17 cellular contexts compared by ENCODE assay signal in genomic region chr10:126082067-126082466, GRCh38.
A peak's percentile ranks its signal among the peaks of the same experiment; 100 is the strongest.
DNase-seq lines count a peak whose midpoint lies in the region; ATAC-seq and TF ChIP-seq lines count a peak whose summit lies in the region.
"Had no signal": no experiment of that assay in that cellular context is flagged by ENCODE, and none has a peak within 500 bp of the region (broad histone marks: within the 10 kb centered on the region; RNA-seq: fewer than 3 reads in every experiment).

No MANE protein-coding gene starts in this region.

- H3K27me3 Mint-ChIP-seq in chondrocyte (ENCODE audit: low read depth): no peaks in the 10 kb centered on the region
- H3K27me3 Mint-ChIP-seq: CD4-positive, CD25-positive, alpha-beta regulatory T cell had no signal

- TF ChIP-seq RAD21 in SK-N-SH (IDR thresholded peaks at IDR 0.05; ENCODE audit: low read length): no peak

- no peak for TF ChIP-seq EP300 in SK-N-SH (IDR thresholded peaks at IDR 0.05; ENCODE audit: borderline replicate concordance in 1 of 2, low read depth in 1 of 2, low read length in 1 of 2)

- peak overlapping the region; percentile 96 for H3K27ac Mint-ChIP-seq in chondrocyte (ENCODE audit: unreplicated experiment)
- H3K27ac Mint-ChIP-seq: B cell; CD4-positive, CD25-positive, alpha-beta regulatory T cell had no signal

- H2BK15ac ChIP-seq in mesendoderm (replicated peaks; ENCODE audit: low read depth): no peak overlapping the region

- TF ChIP-seq CTCF in SK-N-SH (IDR thresholded peaks at IDR 0.05) (no peak), chondrocyte (IDR thresholded peaks at IDR 0.05) (no peak)

- H3K9ac ChIP-seq in SK-N-SH: no peak overlapping the region
- H3K9ac ChIP-seq in mesendoderm (ENCODE audit: low read length): no peak overlapping the region

- H3K4me3 ChIP-seq in SK-N-SH (ENCODE audit: low read depth in 2 of 2, low read length in 1 of 2) (no peak overlapping the region), mesendoderm (ENCODE audit: low read length) (no peak overlapping the region)

- H3K4me1 ChIP-seq in SK-N-SH (ENCODE audit: control insufficient read depth in 1 of 2, insufficient read depth in 2 of 2, low read depth in 1 of 2, low read length in 1 of 2): peaks cover 3 to 7% of the 10 kb centered on the region in 2 experiments; a peak in 2 of 4 replicates
- no peaks in the 10 kb centered on the region for H3K4me1 ChIP-seq in mesendoderm (ENCODE audit: control insufficient read depth, low read depth, low read length)

- H3K27ac ChIP-seq in SK-N-SH (ENCODE audit: low read depth in 2 of 2, low read length in 1 of 2): no peak overlapping the region
- H3K27ac ChIP-seq in mesendoderm (ENCODE audit: low read depth, low read length): no peak overlapping the region
- H3K27ac ChIP-seq: 22Rv1 had no signal

- H3K79me2 ChIP-seq in SK-N-SH (ENCODE audit: insufficient read depth): no peaks in the 10 kb centered on the region
- H3K79me2 ChIP-seq in mesendoderm (ENCODE audit: control insufficient read depth, insufficient read depth, low read length): no peaks in the 10 kb centered on the region

- H3K36me3 Mint-ChIP-seq in chondrocyte (ENCODE audit: low read depth): peaks cover 13% of the 10 kb centered on the region
- H3K36me3 Mint-ChIP-seq: CD4-positive, CD25-positive, alpha-beta regulatory T cell had no signal

- CTCF ChIA-PET in SK-N-SH (lab: Yijun Ruan, JAX): interaction anchor here (1.3 kb wide), 1 partner anchor 422 kb away, joined by 3 read pairs; no protein-coding TSS in a partner anchor

- no peaks in the 10 kb centered on the region for H3K27me3 ChIP-seq in SK-N-SH (ENCODE audit: insufficient read depth)
- no peaks in the 10 kb centered on the region for H3K27me3 ChIP-seq in mesendoderm (ENCODE audit: insufficient read depth, low read length, poor library complexity)

- no peak overlapping the region for H4K5ac ChIP-seq in mesendoderm (ENCODE audit: low read length)

- H3K9me3 Mint-ChIP-seq in chondrocyte (ENCODE audit: low read depth): peaks cover 3% of the 10 kb centered on the region

- H2AK5ac ChIP-seq in mesendoderm (ENCODE audit: low read length): no peak overlapping the region

- H3K9me3 ChIP-seq in SK-N-SH: no peaks in the 10 kb centered on the region

- peaks cover 36% of the 10 kb centered on the region for H3K4me1 Mint-ChIP-seq in chondrocyte (ENCODE audit: low read depth)
- H3K4me1 Mint-ChIP-seq: B cell had no signal

- no peak overlapping the region for H3K23ac ChIP-seq in mesendoderm (ENCODE audit: low read length)

- H3K56ac ChIP-seq in mesendoderm (ENCODE audit: low read length): peak overlapping the region; percentile 28

- H3K9me2 ChIP-seq in SK-N-SH: no peaks in the 10 kb centered on the region

- no peak overlapping the region for H3K4ac ChIP-seq in mesendoderm (ENCODE audit: low read depth, low read length)

- WGBS in SK-N-SH (ENCODE audit: low lambda C conversion rate): 95% methylated on average over 10 of the region's 10 CpGs
- no CpG with 5 or more reads among the region's 10 CpGs for WGBS in mesendoderm (ENCODE audit: extremely low coverage, insufficient coverage, low lambda C conversion rate)

- no peak overlapping the region for H4K8ac ChIP-seq in mesendoderm (ENCODE audit: low read depth, low read length)

- no peak overlapping the region for H2BK5ac ChIP-seq in mesendoderm (ENCODE audit: low read length)

- H4K20me1 ChIP-seq in SK-N-SH (ENCODE audit: insufficient read depth): no peaks in the 10 kb centered on the region

- peaks cover 10% of the 10 kb centered on the region for H3F3A ChIP-seq in SK-N-SH (replicated peaks; ENCODE audit: insufficient read depth)

- H3K36me3 ChIP-seq in SK-N-SH (replicated peaks in 1 of 2; ENCODE audit: control insufficient read depth in 1 of 2, insufficient read depth in 2 of 2, low read length in 1 of 2) (no peaks in the 10 kb centered on the region), mesendoderm (ENCODE audit: control insufficient read depth, insufficient read depth, low read length) (no peaks in the 10 kb centered on the region)

- no peak for DNase-seq in SK-N-SH
- no peak for DNase-seq in chondrocyte (ENCODE audit: low spot score)
- DNase-seq in mesendoderm: no peak
- peak; percentile 15 for DNase-seq in superior temporal gyrus (ENCODE audit: extremely low spot score)
- no peak for DNase-seq in NCI-H1694 (lab: John Stamatoyannopoulos, UW)
- DNase-seq: CD4-positive, CD25-positive, alpha-beta regulatory T cell; IMR-90; Karpas-422; NCI-H1105 treated with DMSO at 0.1 percent for 48 hours; NCI-H187; NCI-H526 treated with DMSO at 0.1 percent for 48 hours; SIG-M5 had no signal

- H3K18ac ChIP-seq in mesendoderm (ENCODE audit: low read length): no peak overlapping the region

- POLR2A ChIA-PET in SK-N-SH (lab: Yijun Ruan, JAX): no interaction called here

- H3K4me2 ChIP-seq in SK-N-SH (0 out of 2 replicates have a peak overlapping the region, but pooled peaks have one; percentile 66), mesendoderm (ENCODE audit: low read length) (no peak overlapping the region)

- no peaks in the 10 kb centered on the region for H3K79me1 ChIP-seq in mesendoderm (ENCODE audit: low read length)

- ATAC-seq in SK-N-SH treated with all-trans-retinoic acid at 6 μM for 48 hours (no peak), HG03521 (IDR thresholded peaks at IDR 0.05; ENCODE audit: unreplicated experiment) (no peak), HG03175 (IDR thresholded peaks at IDR 0.05; ENCODE audit: unreplicated experiment) (no peak)

- no peak overlapping the region for H3K4me3 Mint-ChIP-seq in chondrocyte (ENCODE audit: unreplicated experiment)
- H3K4me3 Mint-ChIP-seq: B cell; CD4-positive, CD25-positive, alpha-beta regulatory T cell had no signal

- H2AFZ ChIP-seq in SK-N-SH (ENCODE audit: low read depth): peak overlapping the region; percentile 73; the same call in 1 of the 2 replicates

- no peak overlapping the region for H2BK120ac ChIP-seq in mesendoderm (ENCODE audit: low read depth, low read length)

TF ChIP-seq in SK-N-SH, 30 proteins besides CTCF, POLR2A, EP300 and RAD21 (continues in another document):
- no peak for TF ChIP-seq TCF12 (IDR thresholded peaks at IDR 0.05)
- no peak for TF ChIP-seq RCOR1 (IDR thresholded peaks at IDR 0.05; ENCODE audit: low read length)
- no peak for TF ChIP-seq RXRA (IDR thresholded peaks at IDR 0.05; ENCODE audit: borderline replicate concordance, low read depth)
- no peak for TF ChIP-seq YY1 (IDR thresholded peaks at IDR 0.05; ENCODE audit: low read depth)
- TF ChIP-seq, protein P1, sequence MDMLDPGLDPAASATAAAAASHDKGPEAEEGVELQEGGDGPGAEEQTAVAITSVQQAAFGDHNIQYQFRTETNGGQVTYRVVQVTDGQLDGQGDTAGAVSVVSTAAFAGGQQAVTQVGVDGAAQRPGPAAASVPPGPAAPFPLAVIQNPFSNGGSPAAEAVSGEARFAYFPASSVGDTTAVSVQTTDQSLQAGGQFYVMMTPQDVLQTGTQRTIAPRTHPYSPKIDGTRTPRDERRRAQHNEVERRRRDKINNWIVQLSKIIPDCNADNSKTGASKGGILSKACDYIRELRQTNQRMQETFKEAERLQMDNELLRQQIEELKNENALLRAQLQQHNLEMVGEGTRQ (IDR thresholded peaks at IDR 0.05; ENCODE audit: borderline replicate concordance, low read depth, low read length): no peak
- TF ChIP-seq, protein P2, sequence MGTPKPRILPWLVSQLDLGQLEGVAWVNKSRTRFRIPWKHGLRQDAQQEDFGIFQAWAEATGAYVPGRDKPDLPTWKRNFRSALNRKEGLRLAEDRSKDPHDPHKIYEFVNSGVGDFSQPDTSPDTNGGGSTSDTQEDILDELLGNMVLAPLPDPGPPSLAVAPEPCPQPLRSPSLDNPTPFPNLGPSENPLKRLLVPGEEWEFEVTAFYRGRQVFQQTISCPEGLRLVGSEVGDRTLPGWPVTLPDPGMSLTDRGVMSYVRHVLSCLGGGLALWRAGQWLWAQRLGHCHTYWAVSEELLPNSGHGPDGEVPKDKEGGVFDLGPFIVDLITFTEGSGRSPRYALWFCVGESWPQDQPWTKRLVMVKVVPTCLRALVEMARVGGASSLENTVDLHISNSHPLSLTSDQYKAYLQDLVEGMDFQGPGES (IDR thresholded peaks at IDR 0.05; ENCODE audit: low read depth, low read length): no peak

TF ChIP-seq in SK-N-SH treated with all-trans-retinoic acid at 6 μM for 48 hours, 23 proteins besides CTCF, POLR2A, EP300 and RAD21:
- TF ChIP-seq CREB5 (CRISPR knock-in tag; IDR thresholded peaks at IDR 0.05; ENCODE audit: low read depth): no peak
